28 cellular contexts compared by ENCODE assay signal in genomic region chr10:15216700-15217099, GRCh38.
"Had no signal": no experiment of that assay in that cellular context is flagged by ENCODE, and none has a peak within 500 bp of the region (broad histone marks: within the 10 kb centered on the region; RNA-seq: fewer than 3 reads in every experiment).

No MANE protein-coding gene starts in this region.

- H3K4me3 ChIP-seq: ascending aorta, heart left ventricle had no signal

- H3K27me3 Mint-ChIP-seq: activated B cell treated with CpG ODN at 0.5 μM for 24 hours; activated CD8-positive, alpha-beta T cell treated with anti-CD3 and anti-CD28 coated beads for 36 hours; activated naive CD4-positive, alpha-beta T cell treated with anti-CD3 and anti-CD28 coated beads, Interleukin-2, amount 50 U/mL, for 24 hours; activated naive CD8-positive, alpha-beta T cell treated with anti-CD3 and anti-CD28 coated beads for 36 hours; T-helper 17 cell had no signal

- DNase-seq: activated B cell treated with CpG ODN at 0.5 μM for 24 hours; activated CD4-positive, alpha-beta T cell treated with anti-CD3 and anti-CD28 coated beads for 48 hours; activated CD4-positive, alpha-beta T cell treated with anti-CD3 and anti-CD28 coated beads, Interleukin-2, amount 50 U/mL, for 1 hour; activated CD4-positive, alpha-beta T cell treated with anti-CD3 and anti-CD28 coated beads, Interleukin-2, amount 50 U/mL, for 48 hours; activated CD8-positive, alpha-beta memory T cell treated with anti-CD3 and anti-CD28 coated beads for 24 hours; activated CD8-positive, alpha-beta T cell treated with anti-CD3 and anti-CD28 coated beads for 36 hours; activated naive CD4-positive, alpha-beta T cell treated with anti-CD3 and anti-CD28 coated beads for 36 hours; activated naive CD8-positive, alpha-beta T cell treated with anti-CD3 and anti-CD28 coated beads for 36 hours; activated T-cell treated with anti-CD3 and anti-CD28 coated beads, Interleukin-2, amount 50 U/mL, for 4 hours; caudate nucleus; cortex of kidney; effector CD8-positive, alpha-beta T cell; foreskin fibroblast; glutamatergic neuron; heart left ventricle; T-helper 1 cell; T-helper 17 cell; T1000; WERI-Rb-1 had no signal

- H3K36me3 ChIP-seq: WERI-Rb-1 had no signal

- H3K4me1 ChIP-seq: ascending aorta, heart left ventricle had no signal

- FAIRE-seq: colon, endometrium, frontal cortex had no signal

- H3K27ac Mint-ChIP-seq: activated B cell treated with CpG ODN at 0.5 μM for 24 hours; activated CD8-positive, alpha-beta T cell treated with anti-CD3 and anti-CD28 coated beads for 36 hours; activated naive CD4-positive, alpha-beta T cell treated with anti-CD3 and anti-CD28 coated beads for 36 hours; activated naive CD4-positive, alpha-beta T cell treated with anti-CD3 and anti-CD28 coated beads, Interleukin-2, amount 50 U/mL, for 24 hours; activated naive CD8-positive, alpha-beta T cell treated with anti-CD3 and anti-CD28 coated beads for 36 hours; activated T-helper 2 cell treated with anti-CD3 and anti-CD28 coated beads, Interferon-gamma antibody, Interleukin-2, Interleukin-4, amounts not matched to agents 10 μg/mL and 5 μg/mL and 100 μg/mL, durations not matched to agents 14 hours and 24 hours and 36 hours; T-helper 17 cell; T-helper 2 cell treated with Interferon-gamma antibody and Interleukin-4, amounts not matched to agents 5 μg/mL and 100 μg/mL, for 36 hours had no signal

- H3K27ac ChIP-seq: ascending aorta, heart left ventricle, WERI-Rb-1 had no signal

- H3K4me1 Mint-ChIP-seq: activated B cell treated with CpG ODN at 0.5 μM for 24 hours, T-helper 17 cell had no signal

- ATAC-seq: activated CD4-positive, CD25-positive, alpha-beta regulatory T cell treated with anti-CD3 and anti-CD28 coated beads, Interleukin-2, amount 50 U/mL, for 24 hours; activated CD8-positive, alpha-beta T cell treated with anti-CD3 and anti-CD28 coated beads for 36 hours; activated T-cell treated with anti-CD3 and anti-CD28 coated beads, Interleukin-2, amount 50 U/mL, for 4 hours; esophagus mucosa; heart left ventricle; T-helper 17 cell had no signal

- H3K4me3 Mint-ChIP-seq: activated B cell treated with CpG ODN at 0.5 μM for 24 hours; activated CD8-positive, alpha-beta T cell treated with anti-CD3 and anti-CD28 coated beads for 36 hours; activated naive CD4-positive, alpha-beta T cell treated with anti-CD3 and anti-CD28 coated beads for 36 hours; activated naive CD4-positive, alpha-beta T cell treated with anti-CD3 and anti-CD28 coated beads, Interleukin-2, amount 50 U/mL, for 24 hours; activated naive CD8-positive, alpha-beta T cell treated with anti-CD3 and anti-CD28 coated beads for 36 hours; activated T-cell treated with anti-CD3 and anti-CD28 coated beads, Interleukin-2, amount 50 U/mL, for 4 hours; T-helper 17 cell; T-helper 2 cell treated with Interferon-gamma antibody and Interleukin-4, amounts not matched to agents 5 μg/mL and 100 μg/mL, for 36 hours had no signal

- H3K9me3 ChIP-seq: ascending aorta, heart left ventricle had no signal

- H3K27me3 ChIP-seq: ascending aorta, heart left ventricle had no signal

- H3K9me3 Mint-ChIP-seq: activated B cell treated with CpG ODN at 0.5 μM for 24 hours; activated CD8-positive, alpha-beta T cell treated with anti-CD3 and anti-CD28 coated beads for 36 hours; activated naive CD4-positive, alpha-beta T cell treated with anti-CD3 and anti-CD28 coated beads for 36 hours; activated naive CD4-positive, alpha-beta T cell treated with anti-CD3 and anti-CD28 coated beads, Interleukin-2, amount 50 U/mL, for 24 hours; activated naive CD8-positive, alpha-beta T cell treated with anti-CD3 and anti-CD28 coated beads for 36 hours; activated T-cell treated with anti-CD3 and anti-CD28 coated beads, Interleukin-2, amount 50 U/mL, for 4 hours; activated T-helper 2 cell treated with anti-CD3 and anti-CD28 coated beads, Interferon-gamma antibody, Interleukin-2, Interleukin-4, amounts not matched to agents 10 μg/mL and 5 μg/mL and 100 μg/mL, durations not matched to agents 14 hours and 24 hours and 36 hours; T-helper 2 cell treated with Interferon-gamma antibody and Interleukin-4, amounts not matched to agents 5 μg/mL and 100 μg/mL, for 36 hours had no signal
